In the genomic region with DNA sequence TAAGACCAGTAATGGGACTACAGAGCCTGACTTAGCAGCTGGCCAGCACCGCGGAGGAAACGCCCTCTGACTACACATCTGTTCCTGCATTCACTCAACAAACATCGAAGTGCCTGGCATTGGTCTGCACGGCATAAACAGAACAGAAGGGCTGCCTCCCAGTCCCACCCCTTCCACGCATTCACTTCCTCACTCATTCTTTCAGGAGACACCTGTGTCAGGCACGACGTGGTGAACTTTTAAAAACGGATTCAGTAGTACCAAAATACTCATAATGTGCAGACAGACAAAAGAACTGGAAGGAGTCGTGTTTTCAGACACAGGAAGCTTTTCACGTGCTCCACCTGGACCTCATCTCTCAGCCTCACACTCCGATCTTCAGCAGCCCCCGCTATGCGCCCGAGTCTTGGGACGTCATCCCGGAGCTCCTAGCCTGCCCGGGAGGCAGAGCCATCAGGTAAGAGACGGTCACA, we compare ENCODE assay signal across 9 cellular contexts.
DNase-seq lines count a peak whose midpoint lies in the region; ATAC-seq and TF ChIP-seq lines count a peak whose summit lies in the region.
"Had no signal": no experiment of that assay in that cellular context is flagged by ENCODE, and none has a peak within 500 bp of the region (broad histone marks: within the 10 kb centered on the region; RNA-seq: fewer than 3 reads in every experiment).

No MANE protein-coding gene starts in this region.

- H3K4me3 Mint-ChIP-seq in CD4-positive, alpha-beta T cell = peak overlapping the region; percentile 78
- H3K4me3 Mint-ChIP-seq in nephron progenitor cell (peak overlapping the region; percentile 13), chondrocyte (ENCODE audit: unreplicated experiment) (no peak overlapping the region)

- no peaks in the 10 kb centered on the region for H3K27me3 ChIP-seq in CD4-positive, alpha-beta T cell (ENCODE audit: control insufficient read depth, insufficient read depth, low read length)

- CTCF ChIA-PET in CD4-positive, alpha-beta T cell (lab: Charles Lee) = no interaction called here

- TF ChIP-seq CTCF in CD4-positive, alpha-beta T cell (IDR thresholded peaks at IDR 0.05) = no peak
- TF ChIP-seq CTCF in nephron progenitor cell (IDR thresholded peaks at IDR 0.05) = no peak
- no peak for TF ChIP-seq CTCF in chondrocyte (IDR thresholded peaks at IDR 0.05)

- intact Hi-C loops in CD4-positive, alpha-beta T cell (cut with DNase I, micrococcal nuclease) = loop anchor here in 1 of 2 experiments (10.0 kb wide), 1 partner anchor 107 kb away; no protein-coding TSS in a partner anchor

- no peak overlapping the region for H3K27ac ChIP-seq in CD4-positive, alpha-beta T cell (ENCODE audit: low read depth, low read length)
- H3K27ac ChIP-seq: HL-60 had no signal

- POLR2A ChIA-PET in CD4-positive, alpha-beta T cell (lab: Charles Lee) = interaction anchor here (1.0 to 1.3 kb wide), 2 partner anchors 16 to 475 kb away, joined by 3 read pairs; a partner anchor contains a TSS

- peaks cover 4% of the 10 kb centered on the region for H3K27me3 Mint-ChIP-seq in CD4-positive, alpha-beta T cell
- H3K27me3 Mint-ChIP-seq in nephron progenitor cell (ENCODE audit: low read depth, poor library complexity) (no peaks in the 10 kb centered on the region), chondrocyte (ENCODE audit: low read depth) (no peaks in the 10 kb centered on the region)

- ATAC-seq in CD4-positive, alpha-beta T cell (ENCODE audit: poor library complexity) = peak; percentile 59
- peak; percentile 84 for ATAC-seq in GM19328 (IDR thresholded peaks at IDR 0.05; ENCODE audit: unreplicated experiment)
- peak; percentile 88 for ATAC-seq in HG03354 (IDR thresholded peaks at IDR 0.05; ENCODE audit: poor library complexity, severe bottlenecking, unreplicated experiment)

- peaks cover 37% of the 10 kb centered on the region for H3K4me1 Mint-ChIP-seq in CD4-positive, alpha-beta T cell (ENCODE audit: low read depth)
- H3K4me1 Mint-ChIP-seq in nephron progenitor cell = peaks cover 74% of the 10 kb centered on the region
- H3K4me1 Mint-ChIP-seq in chondrocyte (ENCODE audit: low read depth) = peaks cover 25% of the 10 kb centered on the region

- peak in 1 of 10 experiments; percentile 21 for DNase-seq in CD4-positive, alpha-beta T cell
- peak; percentile 74 for DNase-seq in amniotic epithelial cell (ENCODE audit: low read depth)
- no peak for DNase-seq in nephron progenitor cell
- no peak for DNase-seq in NCI-H524 (lab: John Stamatoyannopoulos, UW)
- DNase-seq in NCI-H1417 treated with DMSO at 0.1 percent for 48 hours (lab: John Stamatoyannopoulos, UW) = no peak
- no peak for DNase-seq in chondrocyte (ENCODE audit: low spot score)

- H3K36me3 Mint-ChIP-seq in CD4-positive, alpha-beta T cell (ENCODE audit: low read depth) = peaks cover 4% of the 10 kb centered on the region
- H3K36me3 Mint-ChIP-seq in nephron progenitor cell (ENCODE audit: low read depth) (peaks cover 11% of the 10 kb centered on the region), chondrocyte (ENCODE audit: low read depth) (no peaks in the 10 kb centered on the region)

- H3K27ac Mint-ChIP-seq in CD4-positive, alpha-beta T cell = peak overlapping the region; percentile 54
- H3K27ac Mint-ChIP-seq in nephron progenitor cell (peak overlapping the region; percentile 31), chondrocyte (ENCODE audit: unreplicated experiment) (no peak overlapping the region)

- no peaks in the 10 kb centered on the region for H3K9me3 ChIP-seq in CD4-positive, alpha-beta T cell (ENCODE audit: control insufficient read depth, low read length)

- no peaks in the 10 kb centered on the region for H3K9me3 Mint-ChIP-seq in CD4-positive, alpha-beta T cell
- peaks cover 2% of the 10 kb centered on the region for H3K9me3 Mint-ChIP-seq in nephron progenitor cell
- H3K9me3 Mint-ChIP-seq in chondrocyte (ENCODE audit: low read depth) = no peaks in the 10 kb centered on the region
